10 cellular contexts compared by ENCODE assay signal in the genomic region with DNA sequence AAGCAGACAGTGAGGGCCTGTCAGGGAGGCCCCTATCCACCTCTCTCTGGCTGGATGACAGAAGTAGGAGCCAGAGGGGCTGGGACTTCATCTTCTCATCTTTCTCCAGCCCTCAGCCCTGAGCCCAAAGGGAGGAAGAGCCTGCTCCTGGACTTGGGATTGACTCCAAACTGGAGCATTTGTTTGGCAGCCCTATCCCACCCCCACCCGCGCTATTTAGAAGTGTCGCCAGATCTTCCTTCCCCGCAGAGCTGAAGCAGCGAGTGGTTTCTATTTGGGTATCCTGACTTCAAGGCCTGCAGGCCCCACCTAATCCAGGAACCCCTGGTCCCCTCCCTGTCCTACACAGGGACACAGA. TPM values are rescaled to one million over a fixed set of nuclear protein-coding genes. Genes with fewer than 3 reads are reported as not detected.
DNase-seq lines count a peak whose midpoint lies in the region; ATAC-seq and TF ChIP-seq lines count a peak whose summit lies in the region.
"Had no signal": no experiment of that assay in that cellular context is flagged by ENCODE, and none has a peak within 500 bp of the region (broad histone marks: within the 10 kb centered on the region; RNA-seq: fewer than 3 reads in every experiment).

No MANE protein-coding gene starts in this region.

- no peak for TF ChIP-seq POLR2A in body of pancreas (IDR thresholded peaks at IDR 0.05)

- H3K36me3 ChIP-seq in BLaER1 treated with 17β-estradiol and CSF1 and Interleukin-3, amounts not matched to agents 10 nM and 100 nM = no peaks in the 10 kb centered on the region
- H3K36me3 ChIP-seq in body of pancreas (replicated peaks in 1 of 2; ENCODE audit: insufficient read depth in 1 of 2, low read depth in 2 of 2) = no peaks in the 10 kb centered on the region
- H3K36me3 ChIP-seq in iPS-15b (ENCODE audit: control insufficient read depth, insufficient read depth, low read length) = peaks cover 15% of the 10 kb centered on the region

- no peaks in the 10 kb centered on the region for H3K36me3 Mint-ChIP-seq in activated naive CD8-positive, alpha-beta T cell treated with anti-CD3 and anti-CD28 coated beads, Interleukin-2, amount 50 U/mL, for 24 hours (ENCODE audit: low read depth)

- WGBS in body of pancreas, 2 donors = 76 to 88% methylated on average over 4 to 5 of the region's 5 CpGs

- H3K9ac ChIP-seq in BLaER1 treated with 17β-estradiol and CSF1 and Interleukin-3, amounts not matched to agents 10 nM and 100 nM = peak overlapping the region in 6 of 11 experiments; percentile 2 to 55 (median 32); a peak in 7 of 22 replicates
- peak overlapping the region; percentile 61 for H3K9ac ChIP-seq in iPS-15b (ENCODE audit: low read depth, low read length)

- H3K9me3 Mint-ChIP-seq in activated naive CD8-positive, alpha-beta T cell treated with anti-CD3 and anti-CD28 coated beads, Interleukin-2, amount 50 U/mL, for 24 hours = no peaks in the 10 kb centered on the region

- H3K4me3 Mint-ChIP-seq in activated naive CD8-positive, alpha-beta T cell treated with anti-CD3 and anti-CD28 coated beads, Interleukin-2, amount 50 U/mL, for 24 hours = no peak overlapping the region
- H3K4me3 Mint-ChIP-seq: activated CD8-positive, alpha-beta T cell treated with anti-CD3 and anti-CD28 coated beads, Interleukin-2, amount 10 ng/mL, durations not matched to agents 7 days and 5 days had no signal

- H3K27me3 ChIP-seq in BLaER1 treated with 17β-estradiol and CSF1 and Interleukin-3, amounts not matched to agents 10 nM and 100 nM = peaks cover 0 to 17% (median 0%) of the 10 kb centered on the region in 11 experiments; a peak in 3 of 22 replicates
- H3K27me3 ChIP-seq in body of pancreas (no peaks in the 10 kb centered on the region), iPS-15b (ENCODE audit: control insufficient read depth, insufficient read depth, low read length) (no peaks in the 10 kb centered on the region)

- H3K27ac ChIP-seq in BLaER1 treated with 17β-estradiol and CSF1 and Interleukin-3, amounts not matched to agents 10 nM and 100 nM = peak overlapping the region in 5 of 11 experiments; percentile 1 to 42 (median 10); a peak in 3 of 22 replicates
- H3K27ac ChIP-seq in body of pancreas = peak overlapping the region in 2 of 4 donors; percentile 16 to 37

- peak overlapping the region; percentile 32 to 98 (median 56); a peak in 21 of 22 replicates for H3K4me2 ChIP-seq in BLaER1 treated with 17β-estradiol and CSF1 and Interleukin-3, amounts not matched to agents 10 nM and 100 nM

- no peaks in the 10 kb centered on the region for H3K9me3 ChIP-seq in BLaER1 treated with 17β-estradiol and CSF1 and Interleukin-3, amounts not matched to agents 10 nM and 100 nM (replicated peaks in 1 of 11)
- H3K9me3 ChIP-seq in body of pancreas (no peaks in the 10 kb centered on the region), iPS-15b (ENCODE audit: control insufficient read depth, insufficient read depth, low read length) (no peaks in the 10 kb centered on the region)

- H3K27me3 Mint-ChIP-seq in activated naive CD8-positive, alpha-beta T cell treated with anti-CD3 and anti-CD28 coated beads, Interleukin-2, amount 50 U/mL, for 24 hours = peaks cover 7% of the 10 kb centered on the region

- intact Hi-C loops in body of pancreas (cut with DNase I) = no loop called here
- intact Hi-C loops in sciatic nerve (cut with DNase I) = no loop called here

- ATAC-seq in body of pancreas = peak; percentile 33
- peak; percentile 55 for ATAC-seq in sciatic nerve
- no peak for ATAC-seq in activated naive CD8-positive, alpha-beta T cell treated with anti-CD3 and anti-CD28 coated beads, Interleukin-2, amount 50 U/mL, for 24 hours
- ATAC-seq: activated CD8-positive, alpha-beta T cell treated with anti-CD3 and anti-CD28 coated beads, Interleukin-2, amount 10 ng/mL, durations not matched to agents 7 days and 5 days had no signal

- H3K4me1 Mint-ChIP-seq in activated naive CD8-positive, alpha-beta T cell treated with anti-CD3 and anti-CD28 coated beads, Interleukin-2, amount 50 U/mL, for 24 hours = peaks cover 7% of the 10 kb centered on the region

- no peak overlapping the region for H3K4me3 ChIP-seq in BLaER1 treated with 17β-estradiol and CSF1 and Interleukin-3, amounts not matched to agents 10 nM and 100 nM
- no peak overlapping the region for H3K4me3 ChIP-seq in body of pancreas
- no peak overlapping the region for H3K4me3 ChIP-seq in iPS-15b (ENCODE audit: low read depth, low read length)

- no peak for DNase-seq in body of pancreas
- no peak for DNase-seq in sciatic nerve (ENCODE audit: low spot score)
- no peak for DNase-seq in SK-N-DZ (ENCODE audit: low spot score)
- no peak for DNase-seq in activated naive CD8-positive, alpha-beta T cell treated with anti-CD3 and anti-CD28 coated beads, Interleukin-2, amount 50 U/mL, for 24 hours
- DNase-seq in NCI-H82 (lab: John Stamatoyannopoulos, UW) = no peak
- DNase-seq in stimulated activated CD8-positive, alpha-beta memory T cell treated with anti-CD3 and anti-CD28 coated beads, Interleukin-4, amount 100 ng/mL, for 48 hours = no peak
- DNase-seq: activated CD8-positive, alpha-beta T cell treated with anti-CD3 and anti-CD28 coated beads, Interleukin-2, amount 10 ng/mL, durations not matched to agents 7 days and 5 days; activated naive CD4-positive, alpha-beta T cell treated with anti-CD3 and anti-CD28 coated beads, Interleukin-2, amount 50 U/mL, for 16 hours had no signal

- H3K27ac Mint-ChIP-seq in activated naive CD8-positive, alpha-beta T cell treated with anti-CD3 and anti-CD28 coated beads, Interleukin-2, amount 50 U/mL, for 24 hours = no peak overlapping the region

- H3K4me1 ChIP-seq in BLaER1 treated with 17β-estradiol and CSF1 and Interleukin-3, amounts not matched to agents 10 nM and 100 nM = peaks cover 51 to 88% (median 85%) of the 10 kb centered on the region in 10 experiments
- peaks cover 12% of the 10 kb centered on the region for H3K4me1 ChIP-seq in body of pancreas
- peaks cover 44% of the 10 kb centered on the region for H3K4me1 ChIP-seq in iPS-15b (ENCODE audit: control insufficient read depth, insufficient read depth, low read length)

- H4K20me1 ChIP-seq in BLaER1 treated with 17β-estradiol and CSF1 and Interleukin-3, amounts not matched to agents 10 nM and 100 nM = no peaks in the 10 kb centered on the region; a peak in 1 of 22 replicates

- no peak for TF ChIP-seq CTCF in body of pancreas (IDR thresholded peaks at IDR 0.05)

RNA-seq across cellular contexts. Expression of a gene that starts 9.6 kb away (rescaled TPM):
- total RNA-seq in body of pancreas (10 to 100 TPM in 1 of 2 donors, 1 to 10 TPM in 1; 4.2 to 12.2 TPM), sciatic nerve (126 TPM)
- polyA plus RNA-seq in SK-N-DZ (2014; cell fraction: cytosol; rRNA removed) = 14.8 and 34.1 TPM in 2 replicates
- 38.7 and 46.8 TPM in 2 replicates for polyA plus RNA-seq in SK-N-DZ (2014; cell fraction: nucleus; rRNA removed)
- total RNA-seq: activated CD8-positive, alpha-beta T cell treated with anti-CD3 and anti-CD28 coated beads, Interleukin-2, amount 10 ng/mL, durations not matched to agents 7 days and 5 days had no signal

RNA-seq across cellular contexts. Expression of a gene that starts 25.7 kb away (rescaled TPM):
- under 1 TPM in 1 of 2 donors, not detected in 1; 0.26 TPM for total RNA-seq in body of pancreas
- total RNA-seq in sciatic nerve = 0.27 TPM
- polyA plus RNA-seq in SK-N-DZ (2014; cell fraction: cytosol; rRNA removed) = 0.50 TPM in 1 of 2 replicates, not detected in the other
- polyA plus RNA-seq in SK-N-DZ (2014; cell fraction: nucleus; rRNA removed) = not detected in 2 replicates
- total RNA-seq: activated CD8-positive, alpha-beta T cell treated with anti-CD3 and anti-CD28 coated beads, Interleukin-2, amount 10 ng/mL, durations not matched to agents 7 days and 5 days had no signal

RNA-seq across cellular contexts. Expression of a gene that starts 37.8 kb away (rescaled TPM):
- 1 to 10 TPM in 1 of 2 donors, under 1 TPM in 1; 0.99 to 3.6 TPM for total RNA-seq in body of pancreas
- total RNA-seq in sciatic nerve = 40.0 TPM
- 5.4 and 5.6 TPM in 2 replicates for polyA plus RNA-seq in SK-N-DZ (2014; cell fraction: cytosol; rRNA removed)
- 1.1 and 1.9 TPM in 2 replicates for polyA plus RNA-seq in SK-N-DZ (2014; cell fraction: nucleus; rRNA removed)

RNA-seq across cellular contexts. Expression of a gene that starts 48.4 kb away (rescaled TPM):
- total RNA-seq in body of pancreas = not detected
- total RNA-seq in sciatic nerve = 5.5 TPM
- polyA plus RNA-seq in SK-N-DZ (2014; cell fraction: cytosol; rRNA removed) = not detected in 2 replicates
- polyA plus RNA-seq in SK-N-DZ (2014; cell fraction: nucleus; rRNA removed) = 1.5 and 2.5 TPM in 2 replicates
- total RNA-seq: activated CD8-positive, alpha-beta T cell treated with anti-CD3 and anti-CD28 coated beads, Interleukin-2, amount 10 ng/mL, durations not matched to agents 7 days and 5 days had no signal
